In genomic region chr5:55936100-55936693, GRCh38 we compare ENCODE assay signal across 8 cellular contexts. TPM values are rescaled to one million over a fixed set of nuclear protein-coding genes. Genes with fewer than 3 reads are reported as not detected.
DNase-seq lines count a peak whose midpoint lies in the region; ATAC-seq and TF ChIP-seq lines count a peak whose summit lies in the region.

No MANE protein-coding gene starts in this region.

- intact Hi-C loops in body of pancreas (cut with DNase I), result loop anchor here (10.0 kb wide), 1 partner anchor 269 kb away; no protein-coding TSS in a partner anchor

- H3K4me1 ChIP-seq in body of pancreas, result peaks cover 3% of the 10 kb centered on the region

- H3K9me3 ChIP-seq in body of pancreas, result no peaks in the 10 kb centered on the region

- H3K27me3 ChIP-seq in H7 (ENCODE audit: control insufficient read depth, insufficient read depth, low read length), result no peaks in the 10 kb centered on the region
- no peaks in the 10 kb centered on the region for H3K27me3 ChIP-seq in body of pancreas

- no peaks in the 10 kb centered on the region for H3K36me3 ChIP-seq in H7 (replicated peaks; ENCODE audit: control insufficient read depth, insufficient read depth, low read length)
- peaks cover 9 to 15% of the 10 kb centered on the region in 2 donors for H3K36me3 ChIP-seq in body of pancreas (replicated peaks in 1 of 2; ENCODE audit: insufficient read depth in 1 of 2, low read depth in 2 of 2)

- no peak overlapping the region for H3K4me3 ChIP-seq in H7 (ENCODE audit: insufficient read depth, low read depth, low read length)
- H3K4me3 ChIP-seq in body of pancreas, result no peak overlapping the region

- peak; percentile 45 for ATAC-seq in body of pancreas
- no peak for ATAC-seq in HG02678 (IDR thresholded peaks at IDR 0.05; ENCODE audit: unreplicated experiment)

- TF ChIP-seq CTCF in body of pancreas (IDR thresholded peaks at IDR 0.05), result peak; percentile 33 to 89 (median 71)

- WGBS in body of pancreas, 2 donors, result 29 to 41% methylated on average over 3 of the region's 3 CpGs

- H3K27ac ChIP-seq in body of pancreas, result no peak overlapping the region

- DNase-seq in COR-L47 (lab: John Stamatoyannopoulos, UW) (peak; percentile 76), H7 (peak; percentile 77), NCI-H2029 treated with DMSO at 0.1 percent for 48 hours (lab: John Stamatoyannopoulos, UW) (peak; percentile 73), UCSD-AML1 (lab: John Stamatoyannopoulos, UW; ENCODE audit: unreplicated experiment) (peak; percentile 77), body of pancreas (peak; percentile 63 to 85 (median 80)), iPS-NIHi7 (ENCODE audit: extremely low spot score) (peak; percentile 71)
- peak; percentile 64 to 76 (median 69) for DNase-seq in stimulated activated CD4-positive, alpha-beta T cell treated with anti-CD3 and anti-CD28 coated beads, Interleukin-12 subunit alpha, Interleukin-12 subunit beta, amount 100 ng/mL, for 48 hours (ENCODE audit: low read depth in 2 of 3, low spot score in 1 of 3)

- TF ChIP-seq POLR2A in body of pancreas (IDR thresholded peaks at IDR 0.05), result no peak

RNA-seq across cellular contexts. Expression of gene IL6ST, which starts 58.6 kb away (rescaled TPM):
- total RNA-seq in H7 (2014; rRNA removed; shearing (Covaris generic)), result 7.8 and 13.4 TPM in 2 replicates
- total RNA-seq in body of pancreas, result 10 to 100 TPM; 48.1 to 82.5 TPM
